Comparison of ENCODE assay signal across 9 cellular contexts in the genomic region with DNA sequence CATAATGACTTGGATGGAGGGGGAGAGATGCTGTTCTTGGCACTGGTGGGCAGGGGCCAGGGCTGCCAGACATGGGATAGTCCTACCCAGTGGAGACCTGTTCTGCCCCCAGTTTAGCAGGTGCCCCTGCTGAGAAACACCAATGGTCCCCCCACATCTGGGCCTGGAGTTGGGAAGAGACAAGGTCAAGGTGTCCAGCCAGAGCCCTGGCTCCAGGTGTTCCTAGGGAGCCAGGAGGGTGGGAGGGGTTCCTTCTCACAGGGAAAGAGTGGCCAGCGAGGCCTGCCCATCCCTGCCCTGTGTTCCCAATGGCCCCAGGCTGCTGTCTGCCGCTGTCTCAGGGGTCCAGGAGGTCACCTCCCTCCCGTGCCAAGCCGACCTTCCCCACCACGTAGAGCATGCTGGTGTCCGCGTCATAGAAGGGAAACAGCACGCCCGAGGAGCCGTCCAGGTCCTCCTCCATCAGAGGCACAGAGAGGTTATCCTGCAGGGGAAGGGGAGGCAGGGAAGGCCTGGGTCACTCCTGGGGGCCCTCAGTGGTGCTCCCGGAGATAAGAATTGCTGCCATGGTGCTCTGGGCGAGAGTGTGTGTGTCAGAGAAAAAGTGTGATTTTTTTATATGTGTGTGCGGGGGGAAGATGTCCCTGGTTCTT.
"Had no signal": no experiment of that assay in that cellular context is flagged by ENCODE, and none has a peak within 500 bp of the region (broad histone marks: within the 10 kb centered on the region; RNA-seq: fewer than 3 reads in every experiment).

No MANE protein-coding gene starts in this region.

- H3K27me3 Mint-ChIP-seq: activated naive CD8-positive, alpha-beta T cell had no signal

- H3K27ac Mint-ChIP-seq: activated naive CD8-positive, alpha-beta T cell; activated T-helper 2 cell treated with anti-CD3 and anti-CD28 coated beads, Interferon-gamma antibody, Interleukin-2, Interleukin-4, amounts not matched to agents 10 μg/mL and 5 μg/mL and 100 μg/mL, durations not matched to agents 14 hours and 24 hours and 36 hours; neural progenitor cell had no signal

- H3K36me3 Mint-ChIP-seq: neural progenitor cell had no signal

- H3K36me3 ChIP-seq: neural progenitor cell, tibial nerve had no signal

- H3K27ac ChIP-seq: foreskin keratinocyte, neural progenitor cell, tibial nerve had no signal

- DNase-seq: activated CD4-positive, alpha-beta T cell treated with anti-CD3 and anti-CD28 coated beads for 48 hours; anterior cingulate cortex; foreskin keratinocyte; head of caudate nucleus; small intestine had no signal

- H3K4me3 Mint-ChIP-seq: activated naive CD8-positive, alpha-beta T cell; neural progenitor cell had no signal

- H3K9me3 Mint-ChIP-seq: activated T-helper 2 cell treated with anti-CD3 and anti-CD28 coated beads, Interferon-gamma antibody, Interleukin-2, Interleukin-4, amounts not matched to agents 10 μg/mL and 5 μg/mL and 100 μg/mL, durations not matched to agents 14 hours and 24 hours and 36 hours; neural progenitor cell had no signal

- H3K9me3 ChIP-seq: tibial nerve had no signal

- H3K27me3 ChIP-seq: foreskin keratinocyte, neural progenitor cell, tibial nerve had no signal

- ATAC-seq: foreskin keratinocyte had no signal

- H3K4me1 ChIP-seq: foreskin keratinocyte, tibial nerve had no signal

- H3K4me3 ChIP-seq: neural progenitor cell, tibial nerve had no signal
